Comparison of ENCODE assay signal across 7 cellular contexts in genomic region chr20:36836591-36837329, GRCh38. TPM values are rescaled to one million over a fixed set of nuclear protein-coding genes. Genes with fewer than 3 reads are reported as not detected.
DNase-seq lines count a peak whose midpoint lies in the region; ATAC-seq, FAIRE-seq and TF ChIP-seq lines count a peak whose summit lies in the region.

No MANE protein-coding gene starts in this region.

- POLR2A ChIA-PET in GM10248 (lab: Yijun Ruan, JAX) (interaction anchor here (1.0 to 1.6 kb wide), 3 partner anchors 9 to 28 kb away, joined by 4 to 6 read pairs (median 4); no protein-coding TSS in a partner anchor), SK-N-SH (lab: Yijun Ruan, JAX) (no interaction called here), HepG2 (lab: Yijun Ruan, JAX) (interaction anchor here (0.8 to 1.9 kb wide), 2 partner anchors 26 to 63 kb away, joined by 3 to 5 read pairs; partner anchors contain the start of gene DSN1)

- peaks cover 7 to 11% of the 10 kb centered on the region in 2 experiments; a peak in 3 of 4 replicates for H3K4me1 ChIP-seq in SK-N-SH (ENCODE audit: control insufficient read depth in 1 of 2, insufficient read depth in 2 of 2, low read depth in 1 of 2, low read length in 1 of 2)
- peaks cover 17% of the 10 kb centered on the region; the same call in 1 of the 2 replicates for H3K4me1 ChIP-seq in HepG2 (ENCODE audit: insufficient read depth, low read length)
- peaks cover 46% of the 10 kb centered on the region for H3K4me1 ChIP-seq in stomach smooth muscle (ENCODE audit: control insufficient read depth, insufficient read depth, low read length)

- DNase-seq in GM10248 (ENCODE audit: extremely low spot score) (peak; percentile 74), Kasumi-1 (lab: John Stamatoyannopoulos, UW) (peak; percentile 64 to 75), SK-N-SH (peak; percentile 77), bronchial epithelial cell (ENCODE audit: low read depth) (peak; percentile 34), HepG2 (ENCODE audit: low spot score) (peak; percentile 89), DMS79 treated with DMSO at 0.1 percent for 48 hours (lab: John Stamatoyannopoulos, UW) (no peak)

- CTCF ChIA-PET in GM10248 (lab: Yijun Ruan, JAX): interaction anchor here (1.0 to 6.7 kb wide), 17 partner anchors 9 to 242 kb away, joined by 3 to 61 read pairs (median 6); partner anchors contain the start of gene DSN1
- CTCF ChIA-PET in SK-N-SH (lab: Yijun Ruan, JAX): interaction anchor here (1.0 to 5.0 kb wide), 7 partner anchors 13 to 66 kb away, joined by 3 to 28 read pairs (median 5); partner anchors contain the start of gene DSN1
- CTCF ChIA-PET in HepG2 (lab: Yijun Ruan, JAX; ENCODE audit: low intra/inter-chr PET ratio, low total read pairs): interaction anchor here (1.6 to 2.7 kb wide), 2 partner anchors 49 to 83 kb away, joined by 6 to 59 read pairs; no protein-coding TSS in a partner anchor

- H3K9me2 ChIP-seq in SK-N-SH: no peaks in the 10 kb centered on the region

- WGBS in SK-N-SH (ENCODE audit: low lambda C conversion rate): 85% methylated on average over 10 of the region's 10 CpGs
- WGBS in HepG2 (ENCODE audit: low lambda C conversion rate): 79% methylated on average over 9 of the region's 10 CpGs

- FAIRE-seq in bronchial epithelial cell (lab: Jason Lieb, UNC): no peak
- FAIRE-seq in HepG2 (lab: Jason Lieb, UNC): peak; percentile 90

- no TSS peak for BruUV-seq in HepG2 (replicated peaks; lab: Mats Ljungman, UMichigan)

- H3K9ac ChIP-seq in SK-N-SH (no peak overlapping the region), HepG2 (ENCODE audit: insufficient read depth, low read depth, low read length) (peak overlapping the region; percentile 9), stomach smooth muscle (ENCODE audit: low read length in 2 of 2) (peak overlapping the region; percentile 21 to 33)

- H3K36me3 ChIP-seq in SK-N-SH (replicated peaks in 1 of 2; ENCODE audit: control insufficient read depth in 1 of 2, insufficient read depth in 2 of 2, low read length in 1 of 2) (peaks cover 0 to 11% of the 10 kb centered on the region in 2 experiments), bronchial epithelial cell (ENCODE audit: control insufficient read depth, insufficient read depth, low read length) (peaks cover 4% of the 10 kb centered on the region), HepG2 (replicated peaks in 1 of 2; ENCODE audit: control insufficient read depth in 1 of 2, insufficient read depth in 2 of 2, low read length in 2 of 2) (peaks cover 2 to 9% of the 10 kb centered on the region in 2 experiments; a peak in 4 of 5 replicates), stomach smooth muscle (ENCODE audit: control insufficient read depth in 2 of 2, insufficient read depth in 2 of 2, low read length in 2 of 2) (peaks cover 0 to 12% of the 10 kb centered on the region in 2 donors)

- no peak for TF ChIP-seq POLR2A in HepG2 (IDR thresholded peaks at IDR 0.05; ENCODE audit: insufficient read depth in 1 of 2, low read depth in 2 of 2, low read length in 2 of 2)

- H4K20me1 ChIP-seq in SK-N-SH (ENCODE audit: insufficient read depth): no peaks in the 10 kb centered on the region
- no peaks in the 10 kb centered on the region for H4K20me1 ChIP-seq in HepG2 (ENCODE audit: insufficient read depth, low read length)

- H3K79me2 ChIP-seq in SK-N-SH (ENCODE audit: insufficient read depth) (peaks cover 83% of the 10 kb centered on the region), HepG2 (ENCODE audit: insufficient read depth, low read length) (no peaks in the 10 kb centered on the region)

- H3K27me3 ChIP-seq in SK-N-SH (ENCODE audit: insufficient read depth) (no peaks in the 10 kb centered on the region), bronchial epithelial cell (ENCODE audit: control insufficient read depth, insufficient read depth, low read length) (no peaks in the 10 kb centered on the region), HepG2 (ENCODE audit: control insufficient read depth in 1 of 2, insufficient read depth in 2 of 2, low read length in 2 of 2) (no peaks in the 10 kb centered on the region), stomach smooth muscle (ENCODE audit: control insufficient read depth in 1 of 2, insufficient read depth in 2 of 2, low read length in 2 of 2) (no peaks in the 10 kb centered on the region)

- no peaks in the 10 kb centered on the region for H3K9me3 ChIP-seq in SK-N-SH
- H3K9me3 ChIP-seq in HepG2 (ENCODE audit: low read length): no peaks in the 10 kb centered on the region
- H3K9me3 ChIP-seq in stomach smooth muscle (ENCODE audit: control insufficient read depth in 2 of 2, low read length in 2 of 2): no peaks in the 10 kb centered on the region

- peak overlapping the region; percentile 82; the same call in 1 of the 2 replicates for H3K4me2 ChIP-seq in SK-N-SH
- no peak overlapping the region for H3K4me2 ChIP-seq in HepG2 (ENCODE audit: low read depth, low read length)

- peak; percentile 73 for TF ChIP-seq CTCF in GM10248 (IDR thresholded peaks at IDR 0.05; ENCODE audit: control extremely low read depth, extremely low read depth, low read depth, missing control alignments)
- TF ChIP-seq CTCF in SK-N-SH (IDR thresholded peaks at IDR 0.05): peak; percentile 64
- TF ChIP-seq CTCF in bronchial epithelial cell (IDR thresholded peaks at IDR 0.05; ENCODE audit: insufficient read depth, low read length, severe bottlenecking): peak; percentile 58
- TF ChIP-seq CTCF in HepG2 (CRISPR knock-in tag; IDR thresholded peaks at IDR 0.05): peak; percentile 94

- intact Hi-C loops in HepG2 (cut with micrococcal nuclease; ENCODE audit: unreplicated experiment): loop anchor here (1.0 to 5.0 kb wide), 2 partner anchors 36 to 51 kb away; no protein-coding TSS in a partner anchor

- peak overlapping the region; percentile 18 to 66; a peak in 3 of 4 replicates for H3K27ac ChIP-seq in SK-N-SH (ENCODE audit: low read depth in 2 of 2, low read length in 1 of 2)
- peak overlapping the region; percentile 59 for H3K27ac ChIP-seq in HepG2 (ENCODE audit: extremely low read length, insufficient read depth, low read length)
- H3K27ac ChIP-seq in stomach smooth muscle (ENCODE audit: low read length): peak overlapping the region; percentile 11

- H2AFZ ChIP-seq in SK-N-SH (ENCODE audit: low read depth): no peak overlapping the region
- peak overlapping the region; percentile 82 for H2AFZ ChIP-seq in HepG2 (ENCODE audit: low read length)

- in situ Hi-C loops in HepG2 (cut with HindIII; ENCODE audit: extremely low pct_ligation_motif_present, low pct_unique_long_range_greater_than_20kb): no loop called here

- peak; percentile 52 for TF ChIP-seq RAD21 in SK-N-SH (IDR thresholded peaks at IDR 0.05; ENCODE audit: low read length)
- peak; percentile 92 for TF ChIP-seq RAD21 in HepG2 (CRISPR knock-in tag; IDR thresholded peaks at IDR 0.05)

- H3F3A ChIP-seq in SK-N-SH (replicated peaks; ENCODE audit: insufficient read depth): peaks cover 11% of the 10 kb centered on the region

- peak; percentile 96 for ATAC-seq in HepG2

- no peak overlapping the region; a peak in 1 of 4 replicates for H3K4me3 ChIP-seq in SK-N-SH (ENCODE audit: low read depth in 2 of 2, low read length in 1 of 2)
- H3K4me3 ChIP-seq in bronchial epithelial cell (ENCODE audit: low read depth, low read length): no peak overlapping the region
- H3K4me3 ChIP-seq in HepG2 (replicated peaks in 1 of 3; ENCODE audit: insufficient read depth in 1 of 3, low read depth in 2 of 3, low read length in 3 of 3): no peak overlapping the region
- H3K4me3 ChIP-seq in stomach smooth muscle (ENCODE audit: low read length in 2 of 2): no peak overlapping the region

- TF ChIP-seq EP300 in SK-N-SH (IDR thresholded peaks at IDR 0.05; ENCODE audit: borderline replicate concordance in 1 of 2, low read depth in 1 of 2, low read length in 1 of 2) (no peak), HepG2 (IDR thresholded peaks at IDR 0.05; ENCODE audit: low read depth in 2 of 2, low read length in 2 of 2) (0 out of 4 replicates have a peak, but pooled peaks of 1 of the 2 experiments have one; percentile 28), HepG2 (CRISPR knock-in tag; IDR thresholded peaks at IDR 0.05; ENCODE audit: borderline replicate concordance) (no peak)

TF ChIP-seq in SK-N-SH, 30 proteins besides CTCF, POLR2A, EP300 and RAD21:
- TF ChIP-seq RCOR1 (IDR thresholded peaks at IDR 0.05; ENCODE audit: low read length): no peak
- peak; percentile 20; the same call in 1 of the 2 replicates for TF ChIP-seq SMC3 (IDR thresholded peaks at IDR 0.05; ENCODE audit: low read depth, low read length)
TF ChIP-seq in SK-N-SH: peak in this region for 1.

TF ChIP-seq in HepG2, 621 proteins besides CTCF, POLR2A, EP300 and RAD21 (continues in another document):
- no peak for TF ChIP-seq MEIS2 (CRISPR knock-in tag; IDR thresholded peaks at IDR 0.05)
- no peak for TF ChIP-seq ZNF557 (CRISPR knock-in tag; IDR thresholded peaks at IDR 0.05)
- TF ChIP-seq HNRNPL (IDR thresholded peaks at IDR 0.05; ENCODE audit: low read depth, low read length): no peak
- TF ChIP-seq PITX1 (CRISPR knock-in tag; IDR thresholded peaks at IDR 0.05): no peak

RNA-seq across cellular contexts. Expression of gene TLDC2, which starts 39.2 kb away (rescaled TPM):
- polyA plus RNA-seq in SK-N-SH (2012; rRNA removed) (0.02 and 0.08 TPM in 2 replicates), HepG2 (2011; rRNA removed) (0.69 and 1.5 TPM in 2 replicates)
- 0.04 and 0.08 TPM in 2 replicates for polyA plus RNA-seq in SK-N-SH (2012; cell fraction: cytosol; rRNA removed)
- 0.02 and 0.07 TPM in 2 replicates for polyA plus RNA-seq in SK-N-SH (2012; cell fraction: nucleus; rRNA removed)
- total RNA-seq in bronchial epithelial cell (0.13 and 0.26 TPM in 2 replicates), HepG2 (2016; rRNA removed; fragmentation: Illumina TruSeq; extraction: Trizol) (1.2 and 1.6 TPM in 2 replicates)
- 0.62 and 0.81 TPM in 2 replicates for total RNA-seq in HepG2 (2016; cell fraction: cytosol; rRNA removed; fragmentation: Illumina TruSeq; extraction: Trizol; ENCODE audit: low read depth)
- 1.4 and 1.9 TPM in 2 replicates for total RNA-seq in HepG2 (2016; cell fraction: insoluble cytoplasmic fraction; rRNA removed; fragmentation: Illumina TruSeq; extraction: Trizol)
- total RNA-seq in HepG2 (2016; cell fraction: membrane; rRNA removed; fragmentation: Illumina TruSeq; extraction: Trizol): 0.99 and 1.00 TPM in 2 replicates
- total RNA-seq in HepG2 (2016; cell fraction: nucleus; rRNA removed; fragmentation: Illumina TruSeq; extraction: Trizol): 0.91 and 1.4 TPM in 2 replicates
- 0.95 and 1.1 TPM in 2 replicates for polyA plus RNA-seq in HepG2 (2011; cell fraction: cytosol; rRNA removed)
- polyA plus RNA-seq in HepG2 (2011; cell fraction: nucleus; rRNA removed): 0.54 and 1.2 TPM in 2 replicates
- 0.45 and 1.3 TPM in 2 replicates for polyA plus RNA-seq in HepG2 (2012)
- 0.27 and 0.36 TPM in 2 replicates for polyA plus RNA-seq in HepG2 (2016; cell fraction: cytosol; fragmentation: Illumina TruSeq; extraction: Trizol; ENCODE audit: low read depth)
- polyA plus RNA-seq in HepG2 (2016; cell fraction: insoluble cytoplasmic fraction; fragmentation: Illumina TruSeq; extraction: Trizol; ENCODE audit: low read depth): 1.3 and 1.7 TPM in 2 replicates
- polyA plus RNA-seq in HepG2 (2016; cell fraction: membrane; fragmentation: Illumina TruSeq; extraction: Trizol; ENCODE audit: low read depth): 0.85 and 0.96 TPM in 2 replicates
- 0.45 and 0.70 TPM in 2 replicates for polyA plus RNA-seq in HepG2 (2016; cell fraction: nucleus; fragmentation: Illumina TruSeq; extraction: Trizol; ENCODE audit: insufficient read depth, low read depth)
- 1.4 TPM in 1 of 2 replicates, not detected in the other for polyA minus RNA-seq in HepG2 (2011; rRNA and poly(A)+ RNA removed; ENCODE audit: low replicate concordance)
- 1.2 TPM in 1 of 2 replicates, not detected in the other for polyA minus RNA-seq in HepG2 (2011; cell fraction: cytosol; rRNA and poly(A)+ RNA removed)
- 2.2 TPM in 2 replicates for polyA minus RNA-seq in HepG2 (2011; cell fraction: nucleus; rRNA and poly(A)+ RNA removed)
